Comparison of ENCODE assay signal across 12 cellular contexts in the genomic region with DNA sequence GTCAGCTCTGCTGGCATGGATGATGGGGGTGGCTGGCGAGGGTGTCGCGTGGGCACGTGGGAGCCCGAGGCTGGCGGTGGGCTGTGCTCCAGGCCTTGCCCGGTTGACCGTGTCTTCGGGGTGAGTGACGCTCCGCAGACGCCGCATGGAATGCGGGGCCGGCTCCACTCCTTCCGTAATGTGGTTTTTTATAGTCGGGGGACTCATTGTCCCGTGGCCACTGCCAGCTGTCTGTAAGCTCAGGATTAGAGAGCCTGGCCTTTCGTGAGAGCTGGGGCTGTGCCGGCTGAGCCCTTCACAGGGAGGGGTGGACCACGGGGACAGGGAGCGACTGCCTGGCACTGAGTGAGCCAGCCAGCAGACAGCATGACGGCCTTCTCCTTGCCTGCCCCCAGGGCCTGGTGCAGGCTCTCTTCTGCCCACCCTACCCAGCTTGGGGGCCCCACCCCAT. TPM values are rescaled to one million over a fixed set of nuclear protein-coding genes. Genes with fewer than 3 reads are reported as not detected.
DNase-seq lines count a peak whose midpoint lies in the region; ATAC-seq and TF ChIP-seq lines count a peak whose summit lies in the region.
"Had no signal": no experiment of that assay in that cellular context is flagged by ENCODE, and none has a peak within 500 bp of the region (broad histone marks: within the 10 kb centered on the region; RNA-seq: fewer than 3 reads in every experiment).

No MANE protein-coding gene starts in this region.

- peaks cover 9% of the 10 kb centered on the region for H3K4me1 Mint-ChIP-seq in MCF 10A (ENCODE audit: insufficient read depth, unreplicated experiment)

- ATAC-seq in aorta (ENCODE audit: low FRiP score) = peak; percentile 72
- no peak for ATAC-seq in GM19452 (IDR thresholded peaks at IDR 0.05; ENCODE audit: unreplicated experiment)

- TF ChIP-seq CTCF in mammary epithelial cell (conservative IDR thresholded peaks at IDR 0.05 in 1 of 2, IDR thresholded peaks at IDR 0.05 in 1 of 2; ENCODE audit: extremely low read depth in 1 of 2, insufficient read depth in 1 of 2, low read depth in 1 of 2, low read length in 2 of 2) (no peak), MCF 10A (IDR thresholded peaks at IDR 0.05; ENCODE audit: unreplicated experiment) (no peak), ascending aorta (IDR thresholded peaks at IDR 0.05) (no peak)

- H2AFZ ChIP-seq in mammary epithelial cell (ENCODE audit: low read depth, low read length) = peak overlapping the region; percentile 71

- no peak overlapping the region for H3K4me3 Mint-ChIP-seq in MCF 10A (ENCODE audit: unreplicated experiment)
- H3K4me3 Mint-ChIP-seq: brain had no signal

- no peaks in the 10 kb centered on the region for H3K9me3 Mint-ChIP-seq in MCF 10A (ENCODE audit: unreplicated experiment)

- in situ Hi-C loops in mammary epithelial cell (cut with MboI; ENCODE audit: low sequenced_read_pairs in 2 of 2) = no loop called here

- no peaks in the 10 kb centered on the region for H3K9me3 ChIP-seq in mammary epithelial cell (replicated peaks; ENCODE audit: insufficient read depth, low read length)
- no peaks in the 10 kb centered on the region for H3K9me3 ChIP-seq in ascending aorta
- H3K9me3 ChIP-seq in aorta (ENCODE audit: control insufficient read depth, low read length) = no peaks in the 10 kb centered on the region

- no peaks in the 10 kb centered on the region for H3K27me3 Mint-ChIP-seq in MCF 10A (ENCODE audit: insufficient read depth, unreplicated experiment)

- POLR2A ChIA-PET in MCF 10A (lab: Yijun Ruan, JAX) = interaction anchor here (1.7 kb wide), 1 partner anchor 97 kb away, joined by 8 read pairs; no protein-coding TSS in a partner anchor

- peaks cover 41% of the 10 kb centered on the region for H3K4me1 ChIP-seq in mammary epithelial cell (ENCODE audit: insufficient read depth, low read length)
- H3K4me1 ChIP-seq in ascending aorta = peaks cover 6 to 24% of the 10 kb centered on the region in 2 donors
- no peaks in the 10 kb centered on the region for H3K4me1 ChIP-seq in aorta (ENCODE audit: control insufficient read depth in 1 of 2, insufficient read depth in 2 of 2, low read length in 2 of 2)

- H3K4me3 ChIP-seq in mammary epithelial cell (replicated peaks in 1 of 3; ENCODE audit: insufficient read depth in 1 of 3, low read depth in 2 of 3, low read length in 3 of 3) (peak overlapping the region; percentile 2 to 64 (median 60)), ascending aorta (peak overlapping the region in 1 of 2 donors; percentile 42), aorta (ENCODE audit: low read length in 2 of 2) (no peak overlapping the region)

- H3K9ac ChIP-seq in mammary epithelial cell (ENCODE audit: insufficient read depth, low read length) = peak overlapping the region; percentile 47

- H3K27me3 ChIP-seq in mammary epithelial cell (ENCODE audit: insufficient read depth, low read length) (no peaks in the 10 kb centered on the region), ascending aorta (no peaks in the 10 kb centered on the region), aorta (ENCODE audit: control insufficient read depth in 1 of 2, insufficient read depth in 2 of 2, low read length in 1 of 2) (no peaks in the 10 kb centered on the region)

- CTCF ChIA-PET in mammary epithelial cell (lab: Charles Lee; ENCODE audit: low non-redundant PET) (no interaction called here), MCF 10A (lab: Yijun Ruan, JAX) (no interaction called here)

- H3K27ac ChIP-seq in mammary epithelial cell (ENCODE audit: insufficient read depth, low read depth, low read length) = peak overlapping the region; percentile 78
- H3K27ac ChIP-seq in ascending aorta = peak overlapping the region; percentile 95 to 96
- peak overlapping the region; percentile 63 to 91 for H3K27ac ChIP-seq in aorta (ENCODE audit: low read depth in 1 of 2, low read length in 2 of 2)

- no peaks in the 10 kb centered on the region for H4K20me1 ChIP-seq in mammary epithelial cell (ENCODE audit: insufficient read depth, low read length)

- DNase-seq in mammary epithelial cell (no peak), MCF 10A (ENCODE audit: unreplicated experiment) (no peak), ascending aorta (ENCODE audit: low spot score in 2 of 2) (peak; percentile 82 to 97), kidney tubule cell (ENCODE audit: low spot score) (peak; percentile 73), aorta (peak; percentile 84 to 93), erythroblast (lab: John Stamatoyannopoulos, UW) (no peak)
- no peak for DNase-seq in stimulated activated CD4-positive, alpha-beta T cell treated with anti-CD3 and anti-CD28 coated beads, Interleukin-4, amount 100 ng/mL, for 1 hour
- DNase-seq: NCI-H2081; stimulated activated CD4-positive, alpha-beta T cell treated with anti-CD3 and anti-CD28 coated beads, Interleukin-2, amount 100 ng/mL, for 48 hours had no signal

- TF ChIP-seq POLR2A in erythroblast (IDR thresholded peaks at IDR 0.05; ENCODE audit: low read length) = no peak

- BruUV-seq in mammary epithelial cell (replicated peaks; lab: Mats Ljungman, UMichigan) (no TSS peak), MCF 10A (replicated peaks; lab: Mats Ljungman, UMichigan) (no TSS peak)

- H3K79me2 ChIP-seq in mammary epithelial cell (ENCODE audit: insufficient read depth, low read length) = peaks cover 40% of the 10 kb centered on the region

- intact Hi-C loops in mammary epithelial cell (cut with micrococcal nuclease) (loop anchor here (2.0 to 5.0 kb wide), 2 partner anchors 95 to 399 kb away; no protein-coding TSS in a partner anchor), MCF 10A (cut with micrococcal nuclease) (no loop called here), ascending aorta (cut with DNase I) (loop anchor here (1.0 to 5.0 kb wide), 4 partner anchors 22 to 469 kb away; partner anchors contain the start of gene RGS12), aorta (cut with DNase I) (loop anchor here in 1 of 2 donors (5.0 kb wide), 1 partner anchor 191 kb away; the partner anchor contains the start of gene RGS12)

- peak overlapping the region; percentile 98 for H3K4me2 ChIP-seq in mammary epithelial cell (ENCODE audit: insufficient read depth, low read depth, low read length)

- 24% methylated on average over 14 of the region's 23 CpGs for WGBS in mammary epithelial cell (ENCODE audit: low coverage, missing lambda C conversion rate)
- 2 to 4% methylated on average over 23 of the region's 23 CpGs for WGBS in aorta, 2 donors

- H3K36me3 Mint-ChIP-seq in MCF 10A (ENCODE audit: insufficient read depth, unreplicated experiment) = no peaks in the 10 kb centered on the region
- H3K36me3 Mint-ChIP-seq: brain had no signal

- no peak overlapping the region for H3K27ac Mint-ChIP-seq in MCF 10A (ENCODE audit: low read depth, unreplicated experiment)
- H3K27ac Mint-ChIP-seq: brain had no signal

- dilution Hi-C loops in mammary epithelial cell (cut with HindIII; ENCODE audit: low sequenced_read_pairs) = no loop called here

- H3K36me3 ChIP-seq in mammary epithelial cell (ENCODE audit: insufficient read depth, low read length) = no peaks in the 10 kb centered on the region
- no peaks in the 10 kb centered on the region for H3K36me3 ChIP-seq in ascending aorta
- H3K36me3 ChIP-seq in aorta (ENCODE audit: control insufficient read depth in 1 of 2, insufficient read depth in 2 of 2, low read length in 1 of 2) = no peaks in the 10 kb centered on the region

RNA-seq across cellular contexts. Expression of gene DOK7, which starts 20.4 kb away (rescaled TPM):
- total RNA-seq in mammary epithelial cell (10 to 100 TPM; 10.6 to 19.3 TPM), MCF 10A (2022) (1.1 and 5.3 TPM in 2 replicates), ascending aorta (33.5 TPM), aorta (1 to 10 TPM; 3.3 to 9.1 TPM)
- polyA plus RNA-seq in mammary epithelial cell (2.8 TPM), aorta (1 to 10 TPM; 4.3 to 5.1 TPM)
- 5.2 TPM for polyA minus RNA-seq in mammary epithelial cell
- total RNA-seq: subcutaneous adipose tissue had no signal

RNA-seq across cellular contexts. Expression of gene HGFAC, which starts 41.7 kb away (rescaled TPM):
- total RNA-seq in mammary epithelial cell = not detected
- polyA plus RNA-seq in mammary epithelial cell = not detected
- polyA minus RNA-seq in mammary epithelial cell = not detected
- 0.28 TPM in 1 of 2 replicates, not detected in the other for total RNA-seq in MCF 10A (2022)
- 2.2 TPM for total RNA-seq in ascending aorta
- under 1 TPM; 0.18 to 0.49 TPM for total RNA-seq in aorta
- 1 to 10 TPM; 1.5 to 2.1 TPM for polyA plus RNA-seq in aorta
- total RNA-seq: subcutaneous adipose tissue had no signal

RNA-seq across cellular contexts. Expression of gene LRPAP1, which starts 48.7 kb away (rescaled TPM):
- total RNA-seq in mammary epithelial cell (100 to 1,000 TPM; 121 to 140 TPM), MCF 10A (2022) (93.6 and 96.2 TPM in 2 replicates), ascending aorta (172 TPM), aorta (100 to 1,000 TPM; 128 to 136 TPM)
- polyA plus RNA-seq in mammary epithelial cell (139 TPM), aorta (100 to 1,000 TPM in 1 of 2 donors, 10 to 100 TPM in 1; 95.4 to 196 TPM)
- 10.5 TPM for polyA minus RNA-seq in mammary epithelial cell

Comparison
In these comparisons a context has a peak if more than half of its experiments do, and no peak if none do; other contexts are left out.
1. DNase-seq: peak in ascending aorta (2 of 2), kidney tubule cell (single experiment) and aorta (2 of 2); none in mammary epithelial cell (single experiment), MCF 10A (single experiment), erythroblast (0 of 2) and stimulated activated CD4-positive, alpha-beta T cell treated with anti-CD3 and anti-CD28 coated beads, Interleukin-4, amount 100 ng/mL, for 1 hour (single experiment).
2. H3K4me3 ChIP-seq: peak in mammary epithelial cell (3 of 3); none in aorta (0 of 2).
3. Peak in every context shown above with its lines, with median percentiles within 50 percentile points of each other: H3K27ac ChIP-seq.